ENCODE assay signal across 12 cellular contexts in genomic region chr7:44990520-44991023, GRCh38. TPM values are rescaled to one million over a fixed set of nuclear protein-coding genes. Genes with fewer than 3 reads are reported as not detected.
A peak's percentile ranks its signal among the peaks of the same experiment; 100 is the strongest.
DNase-seq lines count a peak whose midpoint lies in the region; ATAC-seq and TF ChIP-seq lines count a peak whose summit lies in the region.
"Had no signal": no experiment of that assay in that cellular context is flagged by ENCODE, and none has a peak within 500 bp of the region (broad histone marks: within the 10 kb centered on the region; RNA-seq: fewer than 3 reads in every experiment).

No MANE protein-coding gene starts in this region.

- H3K4me2 ChIP-seq in BLaER1 (peak overlapping the region; percentile 12), mesenchymal stem cell (ENCODE audit: low read length, poor library complexity, severe bottlenecking) (no peak overlapping the region)

- peak; percentile 55 for DNase-seq in NCI-H1694 treated with DMSO at 0.1 percent for 48 hours (lab: John Stamatoyannopoulos, UW)
- DNase-seq in MCF 10A (ENCODE audit: unreplicated experiment): peak; percentile 66
- DNase-seq in mesenchymal stem cell: no peak
- DNase-seq in CD4-positive, alpha-beta memory T cell: no peak
- no peak for DNase-seq in midbrain (lab: John Stamatoyannopoulos, UW)
- no peak for DNase-seq in NCI-H774 (lab: John Stamatoyannopoulos, UW)
- DNase-seq: immature natural killer cell, small intestine, stomach had no signal

- H3K4me1 Mint-ChIP-seq in MCF 10A (ENCODE audit: insufficient read depth, unreplicated experiment): peaks cover 25% of the 10 kb centered on the region
- H3K4me1 Mint-ChIP-seq in CD4-positive, alpha-beta memory T cell: peaks cover 23 to 46% (median 37%) of the 10 kb centered on the region in 4 donors

- H3K27me3 ChIP-seq in BLaER1 (no peaks in the 10 kb centered on the region), mesenchymal stem cell (ENCODE audit: control insufficient read depth in 1 of 2, insufficient read depth in 1 of 2, low read length in 2 of 2) (no peaks in the 10 kb centered on the region)
- H3K27me3 ChIP-seq in CD4-positive, alpha-beta memory T cell (ENCODE audit: insufficient read depth, low read length): no peaks in the 10 kb centered on the region
- H3K27me3 ChIP-seq: stomach had no signal

- H3K4me3 ChIP-seq in BLaER1 (no peak overlapping the region), mesenchymal stem cell (ENCODE audit: insufficient read depth in 1 of 2, low read depth in 1 of 2, low read length in 2 of 2) (no peak overlapping the region)
- no peak overlapping the region for H3K4me3 ChIP-seq in CD4-positive, alpha-beta memory T cell (ENCODE audit: low read length in 2 of 2)
- H3K4me3 ChIP-seq: stomach had no signal

- H3K36me3 ChIP-seq in BLaER1 (peaks cover 11% of the 10 kb centered on the region; the same call in 1 of the 2 replicates), mesenchymal stem cell (ENCODE audit: control insufficient read depth in 1 of 2, insufficient read depth in 2 of 2, low read depth in 1 of 2, low read length in 2 of 2) (peaks cover 0 to 1% of the 10 kb centered on the region in 2 experiments)
- H3K36me3 ChIP-seq in CD4-positive, alpha-beta memory T cell (ENCODE audit: insufficient read depth, low read length): no peaks in the 10 kb centered on the region

- no peak for TF ChIP-seq CTCF in MCF 10A (IDR thresholded peaks at IDR 0.05; ENCODE audit: unreplicated experiment)

- H3K36me3 Mint-ChIP-seq in MCF 10A (ENCODE audit: insufficient read depth, unreplicated experiment): peaks cover 14% of the 10 kb centered on the region
- peaks cover 6 to 16% of the 10 kb centered on the region in 2 donors for H3K36me3 Mint-ChIP-seq in CD4-positive, alpha-beta memory T cell

- 97% methylated on average over 4 of the region's 4 CpGs for WGBS in mesenchymal stem cell

- no peak overlapping the region for H3K18ac ChIP-seq in mesenchymal stem cell (ENCODE audit: low read depth in 1 of 2, low read length in 2 of 2)

- no peak overlapping the region for H2BK120ac ChIP-seq in mesenchymal stem cell (ENCODE audit: low read depth, low read length)

- no peaks in the 10 kb centered on the region for H3K27me3 Mint-ChIP-seq in MCF 10A (ENCODE audit: insufficient read depth, unreplicated experiment)
- no peaks in the 10 kb centered on the region for H3K27me3 Mint-ChIP-seq in CD4-positive, alpha-beta memory T cell
- H3K27me3 Mint-ChIP-seq: central memory CD8-positive, alpha-beta T cell had no signal

- H3K14ac ChIP-seq in mesenchymal stem cell (ENCODE audit: low read length in 2 of 2): no peak overlapping the region

- no peak overlapping the region for H4K91ac ChIP-seq in mesenchymal stem cell (ENCODE audit: low read length)

- H2BK5ac ChIP-seq in mesenchymal stem cell (ENCODE audit: low read depth, low read length, poor library complexity, severe bottlenecking): no peak overlapping the region

- H3K9me3 ChIP-seq in BLaER1 (peaks cover 8% of the 10 kb centered on the region; the same call in 1 of the 2 replicates), mesenchymal stem cell (ENCODE audit: control insufficient read depth, low read length) (no peaks in the 10 kb centered on the region)
- no peaks in the 10 kb centered on the region for H3K9me3 ChIP-seq in CD4-positive, alpha-beta memory T cell (ENCODE audit: control insufficient read depth in 1 of 2, low read length in 2 of 2)
- H3K9me3 ChIP-seq: stomach had no signal

- H4K20me1 ChIP-seq in BLaER1: peaks cover 6% of the 10 kb centered on the region

- peaks cover 2% of the 10 kb centered on the region for H3K79me1 ChIP-seq in mesenchymal stem cell (replicated peaks; ENCODE audit: low read length, poor library complexity, severe bottlenecking)

- peak overlapping the region; percentile 88 for H3K27ac Mint-ChIP-seq in MCF 10A (ENCODE audit: low read depth, unreplicated experiment)
- H3K27ac Mint-ChIP-seq in CD4-positive, alpha-beta memory T cell: no peak overlapping the region

- no peak overlapping the region for H3K9ac ChIP-seq in BLaER1
- peak overlapping the region; percentile 71 for H3K9ac ChIP-seq in mesenchymal stem cell (ENCODE audit: low read length)

- ATAC-seq in HG02870 (IDR thresholded peaks at IDR 0.05; ENCODE audit: unreplicated experiment): no peak

- no peak overlapping the region for H2BK12ac ChIP-seq in mesenchymal stem cell (ENCODE audit: low read length in 2 of 2)

- no peak overlapping the region for H2AK5ac ChIP-seq in mesenchymal stem cell (ENCODE audit: low read length, severe bottlenecking)

- intact Hi-C loops in MCF 10A (cut with micrococcal nuclease): loop anchor here (10.0 kb wide), 1 partner anchor 124 kb away; the partner anchor contains the start of gene TBRG4
- intact Hi-C loops in CD4-positive, alpha-beta memory T cell (cut with micrococcal nuclease): no loop called here

- no peaks in the 10 kb centered on the region for H3K9me3 Mint-ChIP-seq in MCF 10A (ENCODE audit: unreplicated experiment)
- peaks cover 0 to 6% (median 0%) of the 10 kb centered on the region in 8 donors for H3K9me3 Mint-ChIP-seq in CD4-positive, alpha-beta memory T cell
- H3K9me3 Mint-ChIP-seq: central memory CD8-positive, alpha-beta T cell; immature natural killer cell had no signal

- H3K4ac ChIP-seq in mesenchymal stem cell (ENCODE audit: low read depth in 1 of 2, low read length in 2 of 2): peak overlapping the region in 1 of 2 experiments; percentile 29

- no TSS peak for BruUV-seq in MCF 10A (replicated peaks; lab: Mats Ljungman, UMichigan)

- H3K23ac ChIP-seq in mesenchymal stem cell (ENCODE audit: low read length in 2 of 2): no peak overlapping the region

- H3K27ac ChIP-seq in BLaER1 (no peak overlapping the region), mesenchymal stem cell (ENCODE audit: low read length, poor library complexity, severe bottlenecking) (no peak overlapping the region)
- no peak overlapping the region for H3K27ac ChIP-seq in CD4-positive, alpha-beta memory T cell (ENCODE audit: low read depth, low read length)

- H4K8ac ChIP-seq in mesenchymal stem cell (ENCODE audit: low read length): no peak overlapping the region

- CTCF ChIA-PET in MCF 10A (lab: Yijun Ruan, JAX): interaction anchor here (1.3 to 1.6 kb wide), 2 partner anchors 11 to 133 kb away, joined by 3 to 8 read pairs; no protein-coding TSS in a partner anchor
- CTCF ChIA-PET in CD4-positive, alpha-beta memory T cell (lab: Charles Lee; ENCODE audit: partially characterized antibody): interaction anchor here (1.5 to 2.7 kb wide), 2 partner anchors 9 to 17 kb away, joined by 5 to 8 read pairs; partner anchors contain the start of gene CCM2

- POLR2A ChIA-PET in MCF 10A (lab: Yijun Ruan, JAX): interaction anchor here (0.5 to 10.6 kb wide), 8 partner anchors 9 to 769 kb away, joined by 3 to 190 read pairs (median 6); partner anchors contain the start of genes CCM2, H2AZ2, PURB and TBRG4
- POLR2A ChIA-PET in CD4-positive, alpha-beta memory T cell (lab: Charles Lee; ENCODE audit: partially characterized antibody): interaction anchor here (0.6 to 20.2 kb wide), 3 partner anchors 14 to 105 kb away, joined by 3 to 479 read pairs (median 3); partner anchors contain the start of gene MYO1G

- H3K4me1 ChIP-seq in BLaER1: peaks cover 49% of the 10 kb centered on the region
- peaks cover 5% of the 10 kb centered on the region for H3K4me1 ChIP-seq in mesenchymal stem cell (ENCODE audit: control insufficient read depth, insufficient read depth, low read depth, low read length)
- peaks cover 34% of the 10 kb centered on the region for H3K4me1 ChIP-seq in CD4-positive, alpha-beta memory T cell (ENCODE audit: insufficient read depth, low read length)

- H2AFZ ChIP-seq in mesenchymal stem cell (ENCODE audit: low read depth, low read length): no peak overlapping the region

- H3K4me3 Mint-ChIP-seq in MCF 10A (ENCODE audit: unreplicated experiment): peak overlapping the region; percentile 14
- H3K4me3 Mint-ChIP-seq in CD4-positive, alpha-beta memory T cell: no peak overlapping the region
- H3K4me3 Mint-ChIP-seq: central memory CD8-positive, alpha-beta T cell; immature natural killer cell had no signal

- no peak overlapping the region for H2BK15ac ChIP-seq in mesenchymal stem cell (ENCODE audit: low read depth, poor library complexity, severe bottlenecking)

RNA-seq across cellular contexts. Expression of gene CCM2, which starts 9.4 kb away (rescaled TPM):
- 35.1 and 36.2 TPM in 2 replicates for total RNA-seq in MCF 10A (2022)
- polyA plus RNA-seq in mesenchymal stem cell (2013, experiment 1 of 2): 39.8 TPM
- 39.9 TPM for polyA plus RNA-seq in mesenchymal stem cell (2013, experiment 2 of 2)
- total RNA-seq in CD4-positive, alpha-beta memory T cell: 100 to 1,000 TPM; 192 to 200 TPM
- 10 to 100 TPM; 82.1 to 91.9 TPM for polyA plus RNA-seq in CD4-positive, alpha-beta memory T cell

RNA-seq across cellular contexts. Expression of gene MYO1G, which starts 11.8 kb away (rescaled TPM):
- 0.14 and 0.15 TPM in 2 replicates for total RNA-seq in MCF 10A (2022)
- polyA plus RNA-seq in mesenchymal stem cell (2013, experiment 1 of 2): not detected
- polyA plus RNA-seq in mesenchymal stem cell (2013, experiment 2 of 2): not detected
- total RNA-seq in CD4-positive, alpha-beta memory T cell: 10 to 100 TPM; 92.9 to 94.2 TPM
- polyA plus RNA-seq in CD4-positive, alpha-beta memory T cell: 100 to 1,000 TPM; 143 to 168 TPM

Comparison
In these comparisons a context has a peak if more than half of its experiments do, and no peak if none do; other contexts are left out.
1. DNase-seq: peak in NCI-H1694 treated with DMSO at 0.1 percent for 48 hours (single experiment) and MCF 10A (single experiment); none in mesenchymal stem cell (single experiment), CD4-positive, alpha-beta memory T cell (0 of 5), midbrain (single experiment) and NCI-H774 (single experiment).
2. RNA of gene MYO1G, which starts 11.8 kb away (total RNA-seq): 92.9 to 94.2 TPM in CD4-positive, alpha-beta memory T cell; 0.14 to 0.15 TPM in MCF 10A; every median in the first group is over 10 times any median in the second.